ENCODE assay signal across 1 cellular context in genomic region chr2:175167792-175168563, GRCh38.
A peak's percentile ranks its signal among the peaks of the same experiment; 100 is the strongest.
TF ChIP-seq lines count a peak whose summit lies in the region.

Gene ATF2 (minus strand): TSS chr2:175168203. CDS start chr2:175136443, 31,760 bp downstream.

TF ChIP-seq in GM23338, 12 proteins besides CTCF, POLR2A, EP300 and RAD21 (continued from another document):
- TF ChIP-seq REST (IDR thresholded peaks at IDR 0.05; ENCODE audit: unreplicated experiment) (no peak), CREB1 (CRISPR knock-in tag; IDR thresholded peaks at IDR 0.05; ENCODE audit: low read depth) (peak; percentile 29; the same call in 1 of the 2 replicates), ETS1 (IDR thresholded peaks at IDR 0.05) (0 out of 2 replicates have a peak, but pooled peaks have one; percentile 17)
